In the genomic region with DNA sequence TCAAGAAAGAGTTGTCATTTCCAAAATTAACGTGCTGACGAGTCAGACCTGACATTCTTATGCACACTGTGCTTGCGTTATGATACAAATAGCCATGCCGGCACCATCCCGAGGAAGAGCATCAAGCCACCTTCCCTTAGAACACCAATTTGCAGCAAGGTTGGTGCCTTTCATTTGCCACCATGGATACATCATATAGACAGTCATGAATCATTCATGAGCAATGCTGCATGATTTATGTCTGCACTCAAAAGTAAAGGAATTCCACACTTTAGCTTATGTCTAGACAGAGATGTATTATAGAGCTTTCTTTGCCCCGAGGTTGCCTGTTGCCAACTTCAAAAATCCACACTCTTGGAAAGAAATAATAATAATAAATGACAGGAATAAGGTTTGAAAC, we compare ENCODE assay signal across 18 cellular contexts.
"Had no signal": no experiment of that assay in that cellular context is flagged by ENCODE, and none has a peak within 500 bp of the region (broad histone marks: within the 10 kb centered on the region; RNA-seq: fewer than 3 reads in every experiment).

No MANE protein-coding gene starts in this region.

- H3K9me3 ChIP-seq: ascending aorta, sigmoid colon, suprapubic skin, upper lobe of left lung had no signal

- H3K9me3 Mint-ChIP-seq: activated CD4-positive, alpha-beta memory T cell treated with anti-CD3 and anti-CD28 coated beads, Interleukin-2, amount 10 ng/mL, durations not matched to agents 7 days and 5 days; activated naive CD8-positive, alpha-beta T cell treated with anti-CD3 and anti-CD28 coated beads, Interleukin-2, amount 10 ng/mL, durations not matched to agents 7 days and 5 days; activated T-cell treated with anti-CD3 and anti-CD28 coated beads, Interleukin-2, amount 50 U/mL, for 72 hours; central memory CD8-positive, alpha-beta T cell; nephron; T-helper 2 cell treated with Interferon-gamma antibody and Interleukin-4, amounts not matched to agents 5 μg/mL and 100 μg/mL, for 36 hours had no signal

- H3K4me3 Mint-ChIP-seq: activated CD4-positive, alpha-beta memory T cell treated with anti-CD3 and anti-CD28 coated beads, Interleukin-2, amount 10 ng/mL, durations not matched to agents 7 days and 5 days; activated naive CD8-positive, alpha-beta T cell treated with anti-CD3 and anti-CD28 coated beads, Interleukin-2, amount 10 ng/mL, durations not matched to agents 7 days and 5 days; activated T-cell treated with anti-CD3 and anti-CD28 coated beads, Interleukin-2, amount 50 U/mL, for 72 hours; central memory CD8-positive, alpha-beta T cell; immature natural killer cell; nephron; T-helper 2 cell treated with Interferon-gamma antibody and Interleukin-4, amounts not matched to agents 5 μg/mL and 100 μg/mL, for 36 hours had no signal

- H3K27me3 ChIP-seq: ascending aorta, sigmoid colon, suprapubic skin, upper lobe of left lung had no signal

- H3K36me3 ChIP-seq: ascending aorta, sigmoid colon, suprapubic skin, upper lobe of left lung had no signal

- DNase-seq: activated CD4-positive, alpha-beta memory T cell treated with anti-CD3 and anti-CD28 coated beads, Interleukin-2, amount 10 ng/mL, durations not matched to agents 7 days and 5 days; activated naive CD8-positive, alpha-beta T cell treated with anti-CD3 and anti-CD28 coated beads, Interleukin-2, amount 10 ng/mL, durations not matched to agents 7 days and 5 days; activated T-cell treated with anti-CD3 and anti-CD28 coated beads, Interleukin-2, amount 50 U/mL, for 72 hours; glutamatergic neuron; immature natural killer cell; left colon; sigmoid colon; stimulated activated CD4-positive, alpha-beta T cell treated with anti-CD3 and anti-CD28 coated beads, Interleukin-4, amount 100 ng/mL, for 1 hour; stimulated activated CD8-positive, alpha-beta memory T cell treated with anti-CD3 and anti-CD28 coated beads, Interleukin-4, amount 100 ng/mL, for 48 hours; stimulated activated naive CD8-positive, alpha-beta T cell treated with anti-CD3 and anti-CD28 coated beads, Interleukin-15, Interleukin-2, amounts not matched to agents 100 U/mL and 50 U/mL, for 24 hours; SW 1271; upper lobe of left lung had no signal

- H3K4me3 ChIP-seq: ascending aorta, lung, sigmoid colon, suprapubic skin, upper lobe of left lung had no signal

- H3K36me3 Mint-ChIP-seq: activated naive CD8-positive, alpha-beta T cell treated with anti-CD3 and anti-CD28 coated beads, Interleukin-2, amount 10 ng/mL, durations not matched to agents 7 days and 5 days; immature natural killer cell had no signal

- H3K27ac ChIP-seq: ascending aorta, sigmoid colon, suprapubic skin, upper lobe of left lung had no signal

- H3K4me1 ChIP-seq: sigmoid colon, suprapubic skin, upper lobe of left lung had no signal

- H3K27ac Mint-ChIP-seq: activated CD4-positive, alpha-beta memory T cell treated with anti-CD3 and anti-CD28 coated beads, Interleukin-2, amount 10 ng/mL, durations not matched to agents 7 days and 5 days; activated naive CD8-positive, alpha-beta T cell treated with anti-CD3 and anti-CD28 coated beads, Interleukin-2, amount 10 ng/mL, durations not matched to agents 7 days and 5 days; activated T-cell treated with anti-CD3 and anti-CD28 coated beads, Interleukin-2, amount 50 U/mL, for 72 hours; immature natural killer cell; T-helper 2 cell treated with Interferon-gamma antibody and Interleukin-4, amounts not matched to agents 5 μg/mL and 100 μg/mL, for 36 hours had no signal
